In genomic region chr11:117197516-117198456, GRCh38 we compare ENCODE assay signal across 9 cellular contexts. TPM values are rescaled to one million over a fixed set of nuclear protein-coding genes. Genes with fewer than 3 reads are reported as not detected.
DNase-seq lines count a peak whose midpoint lies in the region; ATAC-seq and TF ChIP-seq lines count a peak whose summit lies in the region.
"Had no signal": no experiment of that assay in that cellular context is flagged by ENCODE, and none has a peak within 500 bp of the region (broad histone marks: within the 10 kb centered on the region; RNA-seq: fewer than 3 reads in every experiment).

No MANE protein-coding gene starts in this region.

- TF ChIP-seq CTCF in brain microvascular endothelial cell (IDR thresholded peaks at IDR 0.05; ENCODE audit: low read depth, low read length, missing control alignments) (peak; percentile 75), left lung (IDR thresholded peaks at IDR 0.05) (peak; percentile 22 to 23), upper lobe of left lung (IDR thresholded peaks at IDR 0.05) (peak; percentile 14 to 35 (median 23))

- H3K4me3 ChIP-seq in brain microvascular endothelial cell (ENCODE audit: low read depth, low read length) (no peak overlapping the region), left lung (peak overlapping the region in 1 of 2 donors; percentile 34), upper lobe of left lung (peak overlapping the region in 1 of 4 donors; percentile 44)
- H3K4me3 ChIP-seq: BLaER1 had no signal

- no peak for TF ChIP-seq POLR2A in upper lobe of left lung (IDR thresholded peaks at IDR 0.05)

- intact Hi-C loops in left lung (cut with DNase I): no loop called here

- H3K27ac ChIP-seq in brain microvascular endothelial cell (peak overlapping the region; percentile 88), left lung (peak overlapping the region; percentile 70 to 84), upper lobe of left lung (peak overlapping the region; percentile 27 to 81 (median 74))
- H3K27ac ChIP-seq: BLaER1 had no signal

- H3K4me1 ChIP-seq in left lung (peaks cover 11 to 19% of the 10 kb centered on the region in 2 donors), upper lobe of left lung (peaks cover 7 to 30% (median 17%) of the 10 kb centered on the region in 4 donors)

- WGBS in upper lobe of left lung, 2 donors: 75 to 82% methylated on average over 7 to 17 of the region's 17 CpGs

- peak; percentile 8 for DNase-seq in NCI-H2227 (lab: John Stamatoyannopoulos, UW; ENCODE audit: unreplicated experiment)
- no peak for DNase-seq in NCI-H2227 treated with DMSO at 0.1 percent for 48 hours (lab: John Stamatoyannopoulos, UW)
- no peak for DNase-seq in brain microvascular endothelial cell
- peak; percentile 34 to 65 for DNase-seq in left lung
- DNase-seq in upper lobe of left lung: peak in 1 of 2 donors; percentile 58
- no peak for DNase-seq in NCI-H1930 (lab: John Stamatoyannopoulos, UW)

- H3K27me3 ChIP-seq in brain microvascular endothelial cell (replicated peaks): no peaks in the 10 kb centered on the region
- H3K27me3 ChIP-seq in left lung: no peaks in the 10 kb centered on the region
- H3K27me3 ChIP-seq in upper lobe of left lung: no peaks in the 10 kb centered on the region
- H3K27me3 ChIP-seq: BLaER1 had no signal

- in situ Hi-C loops in brain microvascular endothelial cell (cut with HindIII; ENCODE audit: low pct_ligation_motif_present, low sequenced_read_pairs): no loop called here

- H3K36me3 ChIP-seq in brain microvascular endothelial cell (replicated peaks) (peaks cover 29% of the 10 kb centered on the region), left lung (peaks cover 0 to 45% of the 10 kb centered on the region in 2 donors), upper lobe of left lung (peaks cover 0 to 35% (median 25%) of the 10 kb centered on the region in 4 donors)

- H3K9me3 ChIP-seq in left lung (no peaks in the 10 kb centered on the region), upper lobe of left lung (no peaks in the 10 kb centered on the region)
- H3K9me3 ChIP-seq: BLaER1 had no signal

- TF ChIP-seq EP300 in upper lobe of left lung (IDR thresholded peaks at IDR 0.05): no peak

- ATAC-seq in left lung (peak; percentile 23), upper lobe of left lung (ENCODE audit: low FRiP score in 2 of 2) (no peak), HG02973 (IDR thresholded peaks at IDR 0.05; ENCODE audit: unreplicated experiment) (no peak), GM21786 (IDR thresholded peaks at IDR 0.05; ENCODE audit: unreplicated experiment) (no peak)

RNA-seq across cellular contexts. Expression of gene TAGLN, which starts 1.4 kb away (rescaled TPM):
- total RNA-seq in left lung: 100 to 1,000 TPM; 505 to 763 TPM
- total RNA-seq in upper lobe of left lung: 100 to 1,000 TPM; 105 to 608 (median 334) TPM

RNA-seq across cellular contexts. Expression of gene SIDT2, which starts 19.2 kb away (rescaled TPM):
- 100 to 1,000 TPM in 1 of 2 donors, 10 to 100 TPM in 1; 66.1 to 112 TPM for total RNA-seq in left lung
- total RNA-seq in upper lobe of left lung: 100 to 1,000 TPM in 4 of 6 donors, 10 to 100 TPM in 2; 62.8 to 287 (median 153) TPM

RNA-seq across cellular contexts. Expression of gene PCSK7, which starts 34.1 kb away (rescaled TPM):
- total RNA-seq in left lung: 10 to 100 TPM; 65.8 to 77.8 TPM
- total RNA-seq in upper lobe of left lung: 100 to 1,000 TPM in 2 of 6 donors, 10 to 100 TPM in 4; 45.0 to 138 (median 63.8) TPM

RNA-seq across cellular contexts. Expression of gene RNF214, which starts 34.7 kb away (rescaled TPM):
- total RNA-seq in left lung (10 to 100 TPM; 21.5 to 22.3 TPM), upper lobe of left lung (10 to 100 TPM in 4 of 6 donors, 1 to 10 TPM in 2; 9.0 to 24.1 (median 19.8) TPM)

RNA-seq across cellular contexts. Expression of gene PAFAH1B2, which starts 53.7 kb away (rescaled TPM):
- total RNA-seq in left lung (10 to 100 TPM; 78.1 to 82.3 TPM), upper lobe of left lung (100 to 1,000 TPM in 1 of 6 donors, 10 to 100 TPM in 5; 63.9 to 101 (median 81.3) TPM)

Comparison
In these comparisons a context has a peak if more than half of its experiments do, and no peak if none do; other contexts are left out.
1. DNase-seq: peak in NCI-H2227 (single experiment) and left lung (2 of 2); none in NCI-H2227 treated with DMSO at 0.1 percent for 48 hours (single experiment), brain microvascular endothelial cell (single experiment) and NCI-H1930 (0 of 2).
2. CTCF ChIP-seq: peak in every context shown above with its lines; median percentile 75 in brain microvascular endothelial cell; 23 in upper lobe of left lung; 22 in left lung.
3. Peak in every context shown above with its lines, with median percentiles within 50 percentile points of each other: H3K27ac ChIP-seq.